In the genomic region with DNA sequence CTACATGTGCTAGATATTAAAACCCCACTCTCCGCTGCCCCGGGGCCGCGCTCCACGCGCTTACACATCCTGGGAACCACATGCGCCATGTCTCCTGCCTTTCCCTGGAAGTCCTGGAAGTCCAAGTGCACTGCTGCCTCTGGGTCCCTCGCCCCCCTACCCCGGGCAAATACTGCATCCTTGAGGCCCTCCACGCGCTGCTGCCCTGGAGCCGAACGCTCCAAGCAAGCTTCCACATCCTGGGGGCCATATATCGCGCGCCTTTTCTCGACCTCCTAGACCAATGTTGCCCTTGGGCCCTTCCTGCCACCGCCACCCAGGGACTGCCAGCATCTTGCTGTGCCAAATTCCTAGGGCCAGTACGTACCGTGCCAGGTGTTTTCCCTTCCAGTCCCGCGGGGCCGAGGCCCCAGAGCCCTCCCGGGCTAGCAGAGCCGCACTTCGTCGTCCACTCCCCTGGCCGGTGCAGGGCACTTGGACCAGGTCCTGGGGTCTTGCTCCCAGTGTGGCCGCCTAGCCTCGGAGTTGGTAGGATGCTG, we compare ENCODE assay signal across 9 cellular contexts. TPM values are rescaled to one million over a fixed set of nuclear protein-coding genes. Genes with fewer than 3 reads are reported as not detected.
DNase-seq lines count a peak whose midpoint lies in the region; FAIRE-seq and TF ChIP-seq lines count a peak whose summit lies in the region.
"Had no signal": no experiment of that assay in that cellular context is flagged by ENCODE, and none has a peak within 500 bp of the region (broad histone marks: within the 10 kb centered on the region; RNA-seq: fewer than 3 reads in every experiment).

No MANE protein-coding gene starts in this region.

- no peaks in the 10 kb centered on the region for H3K79me2 ChIP-seq in keratinocyte (ENCODE audit: control insufficient read depth, insufficient read depth, low read length)

- peaks cover 17% of the 10 kb centered on the region for H3K4me1 ChIP-seq in keratinocyte (ENCODE audit: control insufficient read depth, extremely low read depth, insufficient read depth, low read length)
- peaks cover 19% of the 10 kb centered on the region for H3K4me1 ChIP-seq in suprapubic skin

- peak overlapping the region; percentile 41 for H3K9ac ChIP-seq in keratinocyte (ENCODE audit: control insufficient read depth, extremely low read depth, insufficient read depth, low read length)

- H3K27ac Mint-ChIP-seq in T-helper 2 cell treated with Interferon-gamma antibody and Interleukin-4, amounts not matched to agents 5 μg/mL and 100 μg/mL, for 36 hours, result no peak overlapping the region
- no peak overlapping the region for H3K27ac Mint-ChIP-seq in activated naive CD8-positive, alpha-beta T cell treated with anti-CD3 and anti-CD28 coated beads for 36 hours

- no peaks in the 10 kb centered on the region for H3K9me3 Mint-ChIP-seq in T-helper 2 cell treated with Interferon-gamma antibody and Interleukin-4, amounts not matched to agents 5 μg/mL and 100 μg/mL, for 36 hours
- no peaks in the 10 kb centered on the region for H3K9me3 Mint-ChIP-seq in activated naive CD8-positive, alpha-beta T cell treated with anti-CD3 and anti-CD28 coated beads for 36 hours

- no peak for TF ChIP-seq EP300 in suprapubic skin (IDR thresholded peaks at IDR 0.05)

- H3K9me1 ChIP-seq in keratinocyte (ENCODE audit: control insufficient read depth, extremely low read depth, insufficient read depth, low read length), result peaks cover 3% of the 10 kb centered on the region

- H3K4me3 Mint-ChIP-seq in T-helper 2 cell treated with Interferon-gamma antibody and Interleukin-4, amounts not matched to agents 5 μg/mL and 100 μg/mL, for 36 hours, result peak overlapping the region; percentile 72
- H3K4me3 Mint-ChIP-seq in activated naive CD8-positive, alpha-beta T cell treated with anti-CD3 and anti-CD28 coated beads for 36 hours, result peak overlapping the region; percentile 42

- 41% methylated on average over 4 of the region's 30 CpGs for WGBS in suprapubic skin

- TF ChIP-seq CTCF in keratinocyte (optimal IDR thresholded peaks at IDR 0.05 in 1 of 3, IDR thresholded peaks at IDR 0.05 in 1 of 3, conservative IDR thresholded peaks at IDR 0.05 in 1 of 3; ENCODE audit: extremely low read depth in 1 of 3, insufficient read depth in 2 of 3, low read length in 3 of 3), result no peak
- TF ChIP-seq CTCF in suprapubic skin (IDR thresholded peaks at IDR 0.05), result no peak

- H3K9me3 ChIP-seq in keratinocyte (ENCODE audit: control insufficient read depth, low read depth, low read length) (no peaks in the 10 kb centered on the region), suprapubic skin (no peaks in the 10 kb centered on the region)

- peaks cover 6% of the 10 kb centered on the region for H3K4me1 Mint-ChIP-seq in T-helper 2 cell treated with Interferon-gamma antibody and Interleukin-4, amounts not matched to agents 5 μg/mL and 100 μg/mL, for 36 hours (ENCODE audit: low read depth)
- H3K4me1 Mint-ChIP-seq in activated naive CD8-positive, alpha-beta T cell treated with anti-CD3 and anti-CD28 coated beads for 36 hours, result peaks cover 6% of the 10 kb centered on the region

- no peaks in the 10 kb centered on the region for H3K36me3 Mint-ChIP-seq in T-helper 2 cell treated with Interferon-gamma antibody and Interleukin-4, amounts not matched to agents 5 μg/mL and 100 μg/mL, for 36 hours (ENCODE audit: low read depth)
- no peaks in the 10 kb centered on the region for H3K36me3 Mint-ChIP-seq in activated naive CD8-positive, alpha-beta T cell treated with anti-CD3 and anti-CD28 coated beads for 36 hours

- no peak for TF ChIP-seq POLR2A in suprapubic skin (IDR thresholded peaks at IDR 0.05)

- peak overlapping the region; percentile 79 for H3K4me2 ChIP-seq in keratinocyte (ENCODE audit: control insufficient read depth, extremely low read depth, insufficient read depth, low read depth, low read length)

- dilution Hi-C loops in keratinocyte (cut with MboI; ENCODE audit: extremely low pct_ligation_motif_present, low sequenced_read_pairs), result no loop called here

- no peak for FAIRE-seq in keratinocyte (lab: Jason Lieb, UNC)
- FAIRE-seq: colon had no signal

- H3K27ac ChIP-seq in keratinocyte (ENCODE audit: control insufficient read depth, insufficient read depth, low read length), result no peak overlapping the region
- no peak overlapping the region for H3K27ac ChIP-seq in suprapubic skin

- H2AFZ ChIP-seq in keratinocyte (ENCODE audit: control insufficient read depth, low read length), result peak overlapping the region; percentile 69

- H3K4me3 ChIP-seq in keratinocyte (ENCODE audit: control insufficient read depth in 2 of 3, extremely low read depth in 1 of 3, insufficient read depth in 2 of 3, low read depth in 1 of 3, low read length in 3 of 3) (peak overlapping the region; percentile 64 to 66 (median 64)), suprapubic skin (peak overlapping the region; percentile 51)

- H4K20me1 ChIP-seq in keratinocyte (ENCODE audit: control insufficient read depth, extremely low read depth, insufficient read depth, low read length), result no peaks in the 10 kb centered on the region

- H3K27me3 ChIP-seq in keratinocyte (ENCODE audit: control insufficient read depth, extremely low read depth, insufficient read depth, low read length), result peaks cover 42% of the 10 kb centered on the region
- peaks cover 73% of the 10 kb centered on the region for H3K27me3 ChIP-seq in suprapubic skin

- DNase-seq in T-helper 2 cell treated with Interferon-gamma antibody and Interleukin-4, amounts not matched to agents 5 μg/mL and 100 μg/mL, for 36 hours (ENCODE audit: low spot score), result no peak
- DNase-seq in T-helper 2 cell (no peak), keratinocyte (ENCODE audit: low read depth, low spot score) (no peak), suprapubic skin (ENCODE audit: low spot score in 2 of 2) (no peak), cerebellar nuclear complex (lab: John Stamatoyannopoulos, UW) (no peak), activated gamma-delta T cell treated with Interleukin-2 at 50 U/mL for 16 hours (no peak)
- DNase-seq in activated naive CD8-positive, alpha-beta T cell treated with anti-CD3 and anti-CD28 coated beads for 36 hours, result no peak
- no peak for DNase-seq in stimulated activated naive CD4-positive, alpha-beta T cell (lab: John Stamatoyannopoulos, UW)

- peaks cover 73% of the 10 kb centered on the region for H3K27me3 Mint-ChIP-seq in T-helper 2 cell treated with Interferon-gamma antibody and Interleukin-4, amounts not matched to agents 5 μg/mL and 100 μg/mL, for 36 hours (ENCODE audit: low read depth)
- H3K27me3 Mint-ChIP-seq in activated naive CD8-positive, alpha-beta T cell treated with anti-CD3 and anti-CD28 coated beads for 36 hours, result peaks cover 79% of the 10 kb centered on the region

- no peaks in the 10 kb centered on the region for H3K36me3 ChIP-seq in keratinocyte (ENCODE audit: control insufficient read depth in 2 of 2, extremely low read depth in 1 of 2, insufficient read depth in 2 of 2, low read length in 2 of 2)
- H3K36me3 ChIP-seq in suprapubic skin, result no peaks in the 10 kb centered on the region

RNA-seq across cellular contexts. Expression of gene KCNG1, which starts 0.8 kb away (rescaled TPM):
- 1 to 10 TPM; 1.0 to 1.2 TPM for total RNA-seq in activated naive CD8-positive, alpha-beta T cell treated with anti-CD3 and anti-CD28 coated beads for 36 hours
- 2.3 to 4.6 TPM (median 2.5 TPM) in 3 replicates for polyA plus RNA-seq in keratinocyte
- 12.0 TPM for polyA plus RNA-seq in keratinocyte (2011; ENCODE audit: low read depth)
- polyA plus RNA-seq in keratinocyte (2011; cell fraction: cytosol; rRNA removed), result 3.1 and 4.9 TPM in 2 replicates
- 3.8 and 4.3 TPM in 2 replicates for polyA plus RNA-seq in keratinocyte (2011; cell fraction: nucleus; rRNA removed)
- 2.7 and 24.5 TPM in 2 replicates for polyA plus RNA-seq in keratinocyte (2012; ENCODE audit: low replicate concordance)
- 1.7 to 3.1 TPM (median 3.0 TPM) in 3 replicates for polyA minus RNA-seq in keratinocyte
- polyA minus RNA-seq in keratinocyte (2011; cell fraction: cytosol; rRNA and poly(A)+ RNA removed), result 11.9 TPM
- 1.5 and 3.2 TPM in 2 replicates for polyA minus RNA-seq in keratinocyte (2011; cell fraction: nucleus; rRNA and poly(A)+ RNA removed)
- 1 to 10 TPM in 2 of 4 donors, under 1 TPM in 2; 0.26 to 1.2 (median 1.0) TPM for total RNA-seq in suprapubic skin
